ENCODE assay signal across 1 cellular context in genomic region chr12:22082190-22082701, GRCh38.
TF ChIP-seq lines count a peak whose summit lies in the region.

No MANE protein-coding gene starts in this region.

TF ChIP-seq in K562, 482 proteins besides CTCF, POLR2A, EP300 and RAD21 (continued from another document and continues in another):
- TF ChIP-seq MBD2 (IDR thresholded peaks at IDR 0.05; ENCODE audit: borderline replicate concordance, low read depth) (no peak), ZKSCAN1 (IDR thresholded peaks at IDR 0.05; ENCODE audit: low read depth, low read length) (no peak), MCM2 (IDR thresholded peaks at IDR 0.05; ENCODE audit: low read depth) (no peak), DPF2 (IDR thresholded peaks at IDR 0.05) (0 out of 2 replicates have a peak, but pooled peaks have one; percentile 36), MAX (CRISPR knock-in tag; IDR thresholded peaks at IDR 0.05) (no peak), ZNF655 (CRISPR knock-in tag; IDR thresholded peaks at IDR 0.05) (no peak), FOXP1 (CRISPR knock-in tag; IDR thresholded peaks at IDR 0.05) (no peak), CREB1 (IDR thresholded peaks at IDR 0.05) (peak; percentile 71), CREB1 (CRISPR knock-in tag; IDR thresholded peaks at IDR 0.05) (no peak), HMBOX1 (IDR thresholded peaks at IDR 0.05) (no peak), ZFP30 (CRISPR knock-in tag; IDR thresholded peaks at IDR 0.05; ENCODE audit: borderline replicate concordance) (no peak), KDM2B (CRISPR knock-in tag; IDR thresholded peaks at IDR 0.05) (no peak), GABPA (tag; conservative IDR thresholded peaks at IDR 0.05; ENCODE audit: low read depth) (no peak), ZNF584 (CRISPR knock-in tag; IDR thresholded peaks at IDR 0.05; ENCODE audit: low read depth) (no peak), MEIS2 (IDR thresholded peaks at IDR 0.05; ENCODE audit: partially characterized antibody) (peak; percentile 59), TRIM24 (IDR thresholded peaks at IDR 0.05) (peak in 1 of 2 experiments; percentile 26; a peak in 1 of 4 replicates), POLR2AphosphoS2 (IDR thresholded peaks at IDR 0.05; ENCODE audit: low read length) (no peak), TAF7 (tag; IDR thresholded peaks at IDR 0.05) (no peak), ZBTB5 (IDR thresholded peaks at IDR 0.05) (no peak), SPI1 (IDR thresholded peaks at IDR 0.05; ENCODE audit: borderline replicate concordance, low read depth, low read length) (no peak), KAT7 (CRISPR knock-in tag; IDR thresholded peaks at IDR 0.05; ENCODE audit: borderline replicate concordance) (no peak), MTF1 (CRISPR knock-in tag; IDR thresholded peaks at IDR 0.05; ENCODE audit: borderline replicate concordance) (no peak), ZNF232 (CRISPR knock-in tag; IDR thresholded peaks at IDR 0.05) (no peak), RBM39 (optimal IDR thresholded peaks at IDR 0.05; ENCODE audit: low read depth, low read length) (no peak), ZNF740 (CRISPR knock-in tag; IDR thresholded peaks at IDR 0.05) (no peak), ZNF740 (tag; IDR thresholded peaks at IDR 0.05) (no peak), TAF1 (IDR thresholded peaks at IDR 0.05; ENCODE audit: control insufficient read depth, extremely low read depth, insufficient read depth, low read length, severe bottlenecking) (no peak), HDAC3 (IDR thresholded peaks at IDR 0.05; ENCODE audit: borderline replicate concordance, partially characterized antibody) (no peak), GABPB1 (CRISPR knock-in tag; IDR thresholded peaks at IDR 0.05) (no peak), ETS2 (tag; IDR thresholded peaks at IDR 0.05; ENCODE audit: borderline replicate concordance, poor library complexity, severe bottlenecking) (no peak), TFAP4 (CRISPR knock-in tag; IDR thresholded peaks at IDR 0.05; ENCODE audit: borderline replicate concordance) (peak; percentile 86), ILK (tag; IDR thresholded peaks at IDR 0.05; ENCODE audit: borderline replicate concordance, low read depth) (no peak), ZNF707 (CRISPR knock-in tag; conservative IDR thresholded peaks at IDR 0.05) (no peak), SP1 (CRISPR knock-in tag; IDR thresholded peaks at IDR 0.05) (no peak), CHD1 (IDR thresholded peaks at IDR 0.05; ENCODE audit: low read length) (no peak), POLR2H (tag; IDR thresholded peaks at IDR 0.05; ENCODE audit: low read depth) (no peak), ZKSCAN8 (CRISPR knock-in tag; IDR thresholded peaks at IDR 0.05) (no peak), LCOR (CRISPR knock-in tag; IDR thresholded peaks at IDR 0.05) (no peak), IRF1 (CRISPR knock-in tag; IDR thresholded peaks at IDR 0.05; ENCODE audit: borderline replicate concordance) (no peak), HNRNPK (IDR thresholded peaks at IDR 0.05; ENCODE audit: low read depth, low read length, poor library complexity, severe bottlenecking) (no peak), FOXO4 (CRISPR knock-in tag; IDR thresholded peaks at IDR 0.05) (no peak), GTF2E2 (tag; IDR thresholded peaks at IDR 0.05) (no peak), ZNF57 (CRISPR knock-in tag; IDR thresholded peaks at IDR 0.05) (no peak), TAL1 (IDR thresholded peaks at IDR 0.05) (peak; percentile 60; the same call in 1 of the 2 replicates), KDM5B (IDR thresholded peaks at IDR 0.05; ENCODE audit: insufficient replicate concordance, low read depth, low read length) (no peak), TBP (optimal IDR thresholded peaks at IDR 0.05; ENCODE audit: low read depth, low read length) (peak; percentile 19), E2F4 (CRISPR knock-in tag; IDR thresholded peaks at IDR 0.05; ENCODE audit: low read depth) (no peak), GATAD2A (IDR thresholded peaks at IDR 0.05) (0 out of 2 replicates have a peak, but pooled peaks have one; percentile 31), HIVEP1 (CRISPR knock-in tag; IDR thresholded peaks at IDR 0.05) (no peak), PURB (CRISPR knock-in tag; IDR thresholded peaks at IDR 0.05; ENCODE audit: low read depth) (no peak), GATA2 (CRISPR knock-in tag; IDR thresholded peaks at IDR 0.05) (no peak), CXXC5 (CRISPR knock-in tag; IDR thresholded peaks at IDR 0.05) (no peak; the same call in 1 of the 2 replicates), NFRKB (IDR thresholded peaks at IDR 0.05; ENCODE audit: low read depth) (peak; percentile 61; the same call in 1 of the 2 replicates), RCOR1 (IDR thresholded peaks at IDR 0.05; ENCODE audit: borderline replicate concordance in 1 of 2, low read depth in 2 of 2, low read length in 2 of 2) (no peak), CHCHD3 (CRISPR knock-in tag; IDR thresholded peaks at IDR 0.05) (no peak), HES1 (IDR thresholded peaks at IDR 0.05; ENCODE audit: low read depth) (no peak)
- TF ChIP-seq, protein P1, sequence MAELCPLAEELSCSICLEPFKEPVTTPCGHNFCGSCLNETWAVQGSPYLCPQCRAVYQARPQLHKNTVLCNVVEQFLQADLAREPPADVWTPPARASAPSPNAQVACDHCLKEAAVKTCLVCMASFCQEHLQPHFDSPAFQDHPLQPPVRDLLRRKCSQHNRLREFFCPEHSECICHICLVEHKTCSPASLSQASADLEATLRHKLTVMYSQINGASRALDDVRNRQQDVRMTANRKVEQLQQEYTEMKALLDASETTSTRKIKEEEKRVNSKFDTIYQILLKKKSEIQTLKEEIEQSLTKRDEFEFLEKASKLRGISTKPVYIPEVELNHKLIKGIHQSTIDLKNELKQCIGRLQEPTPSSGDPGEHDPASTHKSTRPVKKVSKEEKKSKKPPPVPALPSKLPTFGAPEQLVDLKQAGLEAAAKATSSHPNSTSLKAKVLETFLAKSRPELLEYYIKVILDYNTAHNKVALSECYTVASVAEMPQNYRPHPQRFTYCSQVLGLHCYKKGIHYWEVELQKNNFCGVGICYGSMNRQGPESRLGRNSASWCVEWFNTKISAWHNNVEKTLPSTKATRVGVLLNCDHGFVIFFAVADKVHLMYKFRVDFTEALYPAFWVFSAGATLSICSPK (IDR thresholded peaks at IDR 0.05; ENCODE audit: borderline replicate concordance) = no peak
- TF ChIP-seq, protein P2, sequence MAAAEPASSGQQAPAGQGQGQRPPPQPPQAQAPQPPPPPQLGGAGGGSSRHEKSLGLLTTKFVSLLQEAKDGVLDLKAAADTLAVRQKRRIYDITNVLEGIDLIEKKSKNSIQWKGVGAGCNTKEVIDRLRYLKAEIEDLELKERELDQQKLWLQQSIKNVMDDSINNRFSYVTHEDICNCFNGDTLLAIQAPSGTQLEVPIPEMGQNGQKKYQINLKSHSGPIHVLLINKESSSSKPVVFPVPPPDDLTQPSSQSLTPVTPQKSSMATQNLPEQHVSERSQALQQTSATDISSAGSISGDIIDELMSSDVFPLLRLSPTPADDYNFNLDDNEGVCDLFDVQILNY (CRISPR knock-in tag; IDR thresholded peaks at IDR 0.05) = no peak
- TF ChIP-seq, protein P3, sequence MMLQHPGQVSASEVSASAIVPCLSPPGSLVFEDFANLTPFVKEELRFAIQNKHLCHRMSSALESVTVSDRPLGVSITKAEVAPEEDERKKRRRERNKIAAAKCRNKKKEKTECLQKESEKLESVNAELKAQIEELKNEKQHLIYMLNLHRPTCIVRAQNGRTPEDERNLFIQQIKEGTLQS (IDR thresholded peaks at IDR 0.05) = peak; percentile 66
- TF ChIP-seq, protein P3 (CRISPR knock-in tag; conservative IDR thresholded peaks at IDR 0.05) = no peak
- TF ChIP-seq, protein P4, sequence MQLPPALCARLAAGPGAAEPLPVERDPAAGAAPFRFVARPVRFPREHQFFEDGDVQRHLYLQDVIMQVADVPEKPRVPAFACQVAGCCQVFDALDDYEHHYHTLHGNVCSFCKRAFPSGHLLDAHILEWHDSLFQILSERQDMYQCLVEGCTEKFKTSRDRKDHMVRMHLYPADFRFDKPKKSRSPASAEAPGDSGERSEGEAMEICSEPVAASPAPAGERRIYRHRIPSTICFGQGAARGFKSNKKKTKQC (CRISPR knock-in tag; IDR thresholded peaks at IDR 0.05) = no peak
